Comparison of ENCODE assay signal across 11 cellular contexts in the genomic region with DNA sequence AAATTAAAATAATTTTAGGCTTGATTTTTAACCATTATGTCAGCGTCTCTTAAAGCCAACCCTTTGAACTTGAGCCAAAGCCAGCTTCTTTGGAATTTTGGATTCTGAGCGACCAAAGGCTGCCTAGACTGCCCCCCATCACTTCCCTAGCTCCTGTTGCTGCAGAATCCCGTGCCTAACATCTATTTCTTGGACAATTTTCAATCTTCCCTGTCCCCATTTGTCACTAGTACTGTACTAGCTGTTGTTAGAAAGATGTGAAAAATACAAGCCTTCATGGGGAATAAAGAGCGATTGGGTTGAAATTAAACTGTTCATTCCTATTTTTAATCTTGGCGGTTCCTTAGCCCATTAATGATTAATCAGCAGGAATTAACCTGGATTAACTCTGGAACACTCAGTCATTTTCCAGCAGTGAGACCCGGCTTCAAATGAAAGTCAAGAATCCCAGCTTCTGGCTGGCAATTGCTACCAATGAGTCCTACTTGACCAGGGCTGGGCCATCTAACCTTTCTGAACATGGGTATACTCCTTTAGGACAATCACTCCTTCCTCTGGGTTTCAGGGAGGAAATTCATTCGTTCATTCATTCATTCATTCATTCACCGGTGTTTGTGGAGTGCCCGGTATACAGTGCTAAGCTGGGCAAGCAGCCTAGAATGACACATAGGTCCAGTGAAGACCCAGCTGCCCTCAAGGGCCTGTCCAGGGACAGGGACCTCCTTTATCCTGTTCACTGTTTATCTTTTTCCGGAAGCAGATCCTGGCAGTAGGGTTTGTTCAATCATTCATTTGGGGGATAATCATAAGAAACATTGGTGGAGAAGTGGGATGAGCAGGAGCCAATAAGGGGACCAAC. TPM values are rescaled to one million over a fixed set of nuclear protein-coding genes. Genes with fewer than 3 reads are reported as not detected.
DNase-seq lines count a peak whose midpoint lies in the region; ATAC-seq and TF ChIP-seq lines count a peak whose summit lies in the region.
"Had no signal": no experiment of that assay in that cellular context is flagged by ENCODE, and none has a peak within 500 bp of the region (broad histone marks: within the 10 kb centered on the region; RNA-seq: fewer than 3 reads in every experiment).

No MANE protein-coding gene starts in this region.

- POLR2A ChIA-PET in CD4-positive, alpha-beta memory T cell (lab: Charles Lee; ENCODE audit: partially characterized antibody): interaction anchor here (0.6 to 4.2 kb wide), 14 partner anchors 8 to 824 kb away, joined by 3 to 77 read pairs (median 6); partner anchors contain the start of genes BFSP1, DSTN, KAT14 and MGME1
- POLR2A ChIA-PET in naive thymus-derived CD8-positive, alpha-beta T cell (lab: Charles Lee): interaction anchor here (1.2 to 2.3 kb wide), 6 partner anchors 73 to 824 kb away, joined by 5 to 25 read pairs (median 8); partner anchors contain the start of genes DSTN, KAT14, MGME1 and PET117

- no peak for TF ChIP-seq EP300 in ovary (IDR thresholded peaks at IDR 0.05)

- peak overlapping the region in 3 of 7 donors; percentile 35 to 86 (median 83) for H3K27ac Mint-ChIP-seq in CD4-positive, alpha-beta memory T cell
- H3K27ac Mint-ChIP-seq in HFFc6: no peak overlapping the region
- H3K27ac Mint-ChIP-seq in central memory CD8-positive, alpha-beta T cell (ENCODE audit: low read depth): peak overlapping the region; percentile 63
- peak overlapping the region in 4 of 10 donors; percentile 34 to 79 (median 70) for H3K27ac Mint-ChIP-seq in naive thymus-derived CD8-positive, alpha-beta T cell

- no peaks in the 10 kb centered on the region for H3K9me3 ChIP-seq in CD4-positive, alpha-beta memory T cell (ENCODE audit: control insufficient read depth in 1 of 2, low read length in 2 of 2)
- no peaks in the 10 kb centered on the region for H3K9me3 ChIP-seq in ovary

- peaks cover 0 to 5% of the 10 kb centered on the region in 2 donors for H3K36me3 Mint-ChIP-seq in CD4-positive, alpha-beta memory T cell
- H3K36me3 Mint-ChIP-seq in HFFc6 (ENCODE audit: low read depth): peaks cover 23% of the 10 kb centered on the region
- H3K36me3 Mint-ChIP-seq in central memory CD8-positive, alpha-beta T cell (ENCODE audit: insufficient read depth): peaks cover 3% of the 10 kb centered on the region
- H3K36me3 Mint-ChIP-seq in naive thymus-derived CD8-positive, alpha-beta T cell: no peaks in the 10 kb centered on the region

- peaks cover 6% of the 10 kb centered on the region for H3K27me3 ChIP-seq in CD4-positive, alpha-beta memory T cell (ENCODE audit: insufficient read depth, low read length)
- no peaks in the 10 kb centered on the region for H3K27me3 ChIP-seq in ovary

- intact Hi-C loops in CD4-positive, alpha-beta memory T cell (cut with micrococcal nuclease): loop anchor here (2.0 kb wide), 4 partner anchors 73 to 823 kb away; partner anchors contain the start of genes KAT14, PET117 and SEC23B
- intact Hi-C loops in ovary (cut with DNase I): loop anchor here in 3 of 4 donors (5.0 to 10.0 kb wide), 5 partner anchors 121 to 284 kb away; partner anchors contain the start of genes MGME1 (in 1 of the 3) and SNX5 (in 1 of the 3)

- 73 to 81% (median 76%) methylated on average over 10 of the region's 10 CpGs for WGBS in ovary, 3 donors

- H3K4me3 ChIP-seq in CD4-positive, alpha-beta memory T cell (ENCODE audit: low read length in 2 of 2): peak overlapping the region in 1 of 2 donors; percentile 79
- no peak overlapping the region for H3K4me3 ChIP-seq in ovary

- no peaks in the 10 kb centered on the region for H3K36me3 ChIP-seq in CD4-positive, alpha-beta memory T cell (ENCODE audit: insufficient read depth, low read length)
- H3K36me3 ChIP-seq in ovary: no peaks in the 10 kb centered on the region

- H3K4me1 Mint-ChIP-seq in CD4-positive, alpha-beta memory T cell: peaks cover 10 to 28% (median 19%) of the 10 kb centered on the region in 4 donors
- H3K4me1 Mint-ChIP-seq in HFFc6 (ENCODE audit: low read depth): peaks cover 32% of the 10 kb centered on the region
- H3K4me1 Mint-ChIP-seq in central memory CD8-positive, alpha-beta T cell: peaks cover 17% of the 10 kb centered on the region
- H3K4me1 Mint-ChIP-seq in naive thymus-derived CD8-positive, alpha-beta T cell: peaks cover 13 to 26% (median 19%) of the 10 kb centered on the region in 4 donors

- ATAC-seq in central memory CD8-positive, alpha-beta T cell (replicated peaks; ENCODE audit: extremely low read depth, poor library complexity, severe bottlenecking): no peak
- ATAC-seq in naive thymus-derived CD8-positive, alpha-beta T cell: no peak
- no peak for ATAC-seq in GM21737 (IDR thresholded peaks at IDR 0.05; ENCODE audit: unreplicated experiment)

- peaks cover 22% of the 10 kb centered on the region for H3K4me1 ChIP-seq in CD4-positive, alpha-beta memory T cell (ENCODE audit: insufficient read depth, low read length)
- no peaks in the 10 kb centered on the region for H3K4me1 ChIP-seq in ovary (ENCODE audit: insufficient read depth)

- CTCF ChIA-PET in CD4-positive, alpha-beta memory T cell (lab: Charles Lee; ENCODE audit: partially characterized antibody): interaction anchor here (0.9 to 6.3 kb wide), 37 partner anchors 8 to 604 kb away, joined by 3 to 53 read pairs (median 4); partner anchors contain the start of genes BANF2, DSTN, MGME1 and SNX5

- no peak for DNase-seq in CD4-positive, alpha-beta memory T cell
- DNase-seq in HFFc6 (no peak), NCI-H1092 (lab: John Stamatoyannopoulos, UW) (no peak), ovary (no peak), epidermal melanocyte (ENCODE audit: insufficient read length, low spot score) (no peak)
- DNase-seq in central memory CD8-positive, alpha-beta T cell (ENCODE audit: low spot score in 2 of 2): no peak
- no peak for DNase-seq in naive thymus-derived CD8-positive, alpha-beta T cell
- DNase-seq: NCI-H1436 treated with DMSO at 0.1 percent for 48 hours had no signal

- H3K27me3 Mint-ChIP-seq in CD4-positive, alpha-beta memory T cell: peaks cover 24 to 31% of the 10 kb centered on the region in 2 donors
- H3K27me3 Mint-ChIP-seq in HFFc6 (ENCODE audit: insufficient read depth): peaks cover 33% of the 10 kb centered on the region
- peaks cover 41% of the 10 kb centered on the region for H3K27me3 Mint-ChIP-seq in central memory CD8-positive, alpha-beta T cell
- peaks cover 17 to 45% (median 35%) of the 10 kb centered on the region in 5 donors for H3K27me3 Mint-ChIP-seq in naive thymus-derived CD8-positive, alpha-beta T cell

- H3K27ac ChIP-seq in CD4-positive, alpha-beta memory T cell (ENCODE audit: low read depth, low read length): no peak overlapping the region
- H3K27ac ChIP-seq in ovary: no peak overlapping the region

- TF ChIP-seq CTCF in HFFc6 (IDR thresholded peaks at IDR 0.05) (no peak), ovary (IDR thresholded peaks at IDR 0.05) (no peak)

- H3K4me3 Mint-ChIP-seq in CD4-positive, alpha-beta memory T cell: peak overlapping the region in 7 of 8 donors; percentile 75 to 94 (median 89)
- H3K4me3 Mint-ChIP-seq in HFFc6: peak overlapping the region; percentile 80; the same call in 1 of the 2 replicates
- H3K4me3 Mint-ChIP-seq in central memory CD8-positive, alpha-beta T cell: peak overlapping the region; percentile 85
- peak overlapping the region; percentile 65 to 93 (median 89) for H3K4me3 Mint-ChIP-seq in naive thymus-derived CD8-positive, alpha-beta T cell

- peaks cover 0 to 7% (median 2%) of the 10 kb centered on the region in 8 donors for H3K9me3 Mint-ChIP-seq in CD4-positive, alpha-beta memory T cell
- peaks cover 4% of the 10 kb centered on the region; the same call in 1 of the 2 replicates for H3K9me3 Mint-ChIP-seq in HFFc6
- no peaks in the 10 kb centered on the region for H3K9me3 Mint-ChIP-seq in central memory CD8-positive, alpha-beta T cell
- H3K9me3 Mint-ChIP-seq in naive thymus-derived CD8-positive, alpha-beta T cell: no peaks in the 10 kb centered on the region

- TF ChIP-seq POLR2A in ovary (IDR thresholded peaks at IDR 0.05): no peak

RNA-seq across cellular contexts. Expression of gene RRBP1, which starts 1.4 kb away (rescaled TPM):
- 10 to 100 TPM; 28.0 to 33.7 TPM for total RNA-seq in CD4-positive, alpha-beta memory T cell
- polyA plus RNA-seq in CD4-positive, alpha-beta memory T cell: 10 to 100 TPM in 1 of 2 donors, under 1 TPM in 1; 0.63 to 13.9 TPM
- total RNA-seq in HFFc6 (2021; fragmentation: NEBNext Ultra II Directional; extraction: Animal tissue kit (Norgen Biotek cat#: 25700)): 100 to 1,000 TPM; 273 to 331 (median 317) TPM
- 10 to 100 TPM; 19.6 to 22.4 TPM for total RNA-seq in naive thymus-derived CD8-positive, alpha-beta T cell
- polyA plus RNA-seq in naive thymus-derived CD8-positive, alpha-beta T cell: 1 to 10 TPM; 1.7 to 8.9 (median 4.9) TPM
- total RNA-seq in ovary: 100 to 1,000 TPM in 2 of 7 donors, 10 to 100 TPM in 5; 29.2 to 159 (median 96.2) TPM
- 10 to 100 TPM; 51.8 to 64.4 TPM for polyA plus RNA-seq in ovary

RNA-seq across cellular contexts. Expression of gene BANF2, which starts 16.3 kb away (rescaled TPM):
- not detected for total RNA-seq in CD4-positive, alpha-beta memory T cell
- polyA plus RNA-seq in CD4-positive, alpha-beta memory T cell: not detected
- not detected for total RNA-seq in HFFc6 (2021; fragmentation: NEBNext Ultra II Directional; extraction: Animal tissue kit (Norgen Biotek cat#: 25700))
- total RNA-seq in naive thymus-derived CD8-positive, alpha-beta T cell: not detected
- not detected for polyA plus RNA-seq in naive thymus-derived CD8-positive, alpha-beta T cell
- not detected for total RNA-seq in ovary
- polyA plus RNA-seq in ovary: not detected
- total RNA-seq: aorta, myocyte had no signal
- polyA plus RNA-seq: aorta had no signal
